ENCODE assay signal across 7 cellular contexts in genomic region chr17:7477392-7478275, GRCh38. TPM values are rescaled to one million over a fixed set of nuclear protein-coding genes. Genes with fewer than 3 reads are reported as not detected.
DNase-seq lines count a peak whose midpoint lies in the region; ATAC-seq, FAIRE-seq and TF ChIP-seq lines count a peak whose summit lies in the region.

No MANE protein-coding gene starts in this region.

- H4K20me1 ChIP-seq in endothelial cell of umbilical vein (replicated peaks; ENCODE audit: control insufficient read depth, extremely low read depth, insufficient read depth, low read length): no peaks in the 10 kb centered on the region

- H3K27ac ChIP-seq in endothelial cell of umbilical vein (ENCODE audit: insufficient read depth, low read depth, low read length): no peak overlapping the region
- peak overlapping the region; percentile 95 to 100 (median 99) for H3K27ac ChIP-seq in transverse colon

- peak overlapping the region; percentile 80 for H3K4me2 ChIP-seq in endothelial cell of umbilical vein (ENCODE audit: insufficient read depth, low read length)

- FAIRE-seq in endothelial cell of umbilical vein (lab: Jason Lieb, UNC): peak; percentile 64

- peaks cover 58% of the 10 kb centered on the region for H3K79me2 ChIP-seq in endothelial cell of umbilical vein (ENCODE audit: control insufficient read depth, insufficient read depth, low read length)

- H3K4me1 ChIP-seq in endothelial cell of umbilical vein (ENCODE audit: control insufficient read depth, extremely low read depth, insufficient read depth, low read length): peaks cover 34% of the 10 kb centered on the region
- H3K4me1 ChIP-seq in mononuclear cell (ENCODE audit: insufficient read depth, low read length): peaks cover 61% of the 10 kb centered on the region
- H3K4me1 ChIP-seq in transverse colon: peaks cover 17 to 42% (median 30%) of the 10 kb centered on the region in 4 donors

- H3K9me3 Mint-ChIP-seq in HFFc6: no peaks in the 10 kb centered on the region
- no peaks in the 10 kb centered on the region for H3K9me3 Mint-ChIP-seq in activated B cell treated with CpG ODN at 0.5 μM for 24 hours

- no peak for TF ChIP-seq EP300 in transverse colon (IDR thresholded peaks at IDR 0.05; ENCODE audit: low read depth)

- no peaks in the 10 kb centered on the region for H3K9me3 ChIP-seq in endothelial cell of umbilical vein (replicated peaks; ENCODE audit: control insufficient read depth, insufficient read depth, low read length)
- H3K9me3 ChIP-seq in mononuclear cell (ENCODE audit: low read depth, low read length): no peaks in the 10 kb centered on the region
- no peaks in the 10 kb centered on the region for H3K9me3 ChIP-seq in transverse colon

- no peaks in the 10 kb centered on the region for H3K36me3 ChIP-seq in endothelial cell of umbilical vein (ENCODE audit: control insufficient read depth in 2 of 2, extremely low read depth in 1 of 2, insufficient read depth in 2 of 2, low read length in 2 of 2)
- no peaks in the 10 kb centered on the region for H3K36me3 ChIP-seq in transverse colon

- no peaks in the 10 kb centered on the region for H3K9me1 ChIP-seq in endothelial cell of umbilical vein (replicated peaks; ENCODE audit: control insufficient read depth, extremely low read depth, insufficient read depth, low read length)

- H3K27me3 Mint-ChIP-seq in HFFc6 (ENCODE audit: insufficient read depth) (peaks cover 6% of the 10 kb centered on the region; the same call in 1 of the 2 replicates), activated B cell treated with CpG ODN at 0.5 μM for 24 hours (no peaks in the 10 kb centered on the region)

- no peaks in the 10 kb centered on the region for H3K27me3 ChIP-seq in endothelial cell of umbilical vein (ENCODE audit: control insufficient read depth in 2 of 2, insufficient read depth in 2 of 2, low read length in 2 of 2)
- no peaks in the 10 kb centered on the region for H3K27me3 ChIP-seq in mononuclear cell (ENCODE audit: insufficient read depth, low read length)
- H3K27me3 ChIP-seq in transverse colon: no peaks in the 10 kb centered on the region

- H3K4me3 ChIP-seq in endothelial cell of umbilical vein (replicated peaks in 1 of 3; ENCODE audit: insufficient read depth in 1 of 3, low read depth in 1 of 3, low read length in 3 of 3): peak overlapping the region in 2 of 3 experiments; percentile 71 to 91
- H3K4me3 ChIP-seq in mononuclear cell (ENCODE audit: low read length): peak overlapping the region; percentile 65
- peak overlapping the region; percentile 70 to 100 (median 94) for H3K4me3 ChIP-seq in transverse colon

- H3K36me3 Mint-ChIP-seq in HFFc6 (ENCODE audit: low read depth): peaks cover 8% of the 10 kb centered on the region
- peaks cover 4% of the 10 kb centered on the region for H3K36me3 Mint-ChIP-seq in activated B cell treated with CpG ODN at 0.5 μM for 24 hours (ENCODE audit: low read depth)

- dilution Hi-C loops in endothelial cell of umbilical vein (cut with MboI; ENCODE audit: extremely low pct_ligation_motif_present, low sequenced_read_pairs): no loop called here

- CTCF ChIA-PET in activated B cell treated with CpG ODN at 0.5 μM for 24 hours (lab: Charles Lee) (no interaction called here), endothelial cell of umbilical vein (lab: Charles Lee) (interaction anchor here (1.0 to 3.0 kb wide), 9 partner anchors 9 to 122 kb away, joined by 3 to 21 read pairs (median 3); partner anchors contain the start of gene TMEM256)

- peak overlapping the region; percentile 96 for H3K4me3 Mint-ChIP-seq in HFFc6
- peak overlapping the region; percentile 88 for H3K4me3 Mint-ChIP-seq in activated B cell treated with CpG ODN at 0.5 μM for 24 hours

- intact Hi-C loops in activated B cell treated with CpG ODN at 0.5 μM for 24 hours (cut with micrococcal nuclease): no loop called here
- intact Hi-C loops in endothelial cell of umbilical vein (cut with micrococcal nuclease): no loop called here
- intact Hi-C loops in transverse colon (cut with DNase I; ENCODE audit: low total_unique reads): no loop called here

- H3K27ac Mint-ChIP-seq in HFFc6 (peak overlapping the region; percentile 96), activated B cell treated with CpG ODN at 0.5 μM for 24 hours (peak overlapping the region; percentile 79)

- TF ChIP-seq POLR2A in endothelial cell of umbilical vein (IDR thresholded peaks at IDR 0.05; ENCODE audit: low read depth, low read length) (no peak), transverse colon (IDR thresholded peaks at IDR 0.05) (no peak)

- in situ Hi-C loops in transverse colon (cut with MboI; ENCODE audit: low pct_ligation_motif_present in 1 of 4, low pct_unique_long_range_greater_than_20kb in 1 of 4, low sequenced_read_pairs in 3 of 4): no loop called here

- BruUV-seq in endothelial cell of umbilical vein (replicated peaks; lab: Mats Ljungman, UMichigan): no TSS peak

- WGBS in transverse colon (ENCODE audit: low coverage in 1 of 2), 2 donors: 69% methylated on average over 26 of the region's 26 CpGs; no CpG with 5 or more reads in 1 of the 2 donors

- no peak overlapping the region for H2AFZ ChIP-seq in endothelial cell of umbilical vein (ENCODE audit: low read depth, low read length)

- POLR2A ChIA-PET in activated B cell treated with CpG ODN at 0.5 μM for 24 hours (lab: Charles Lee): interaction anchor here (0.6 to 5.6 kb wide), 7 partner anchors 10 to 209 kb away, joined by 3 to 45 read pairs (median 5); partner anchors contain the start of genes MPDU1, TMEM102, TP53 and WRAP53
- POLR2A ChIA-PET in endothelial cell of umbilical vein (lab: Charles Lee): no interaction called here

- H3K4me1 Mint-ChIP-seq in HFFc6 (ENCODE audit: low read depth): peaks cover 61% of the 10 kb centered on the region
- peaks cover 62% of the 10 kb centered on the region for H3K4me1 Mint-ChIP-seq in activated B cell treated with CpG ODN at 0.5 μM for 24 hours

- peak; percentile 84 for DNase-seq in HFFc6
- no peak for DNase-seq in activated B cell treated with CpG ODN at 0.5 μM for 24 hours
- DNase-seq in endothelial cell of umbilical vein (ENCODE audit: low read depth, low spot score): peak; percentile 29
- DNase-seq in transverse colon: peak; percentile 28
- no peak for DNase-seq in COLO668 (lab: John Stamatoyannopoulos, UW; ENCODE audit: unreplicated experiment)

- H3K9ac ChIP-seq in endothelial cell of umbilical vein (replicated peaks; ENCODE audit: extremely low read depth, insufficient read depth, low read length): no peak overlapping the region

- TF ChIP-seq CTCF in HFFc6 (IDR thresholded peaks at IDR 0.05): no peak
- no peak for TF ChIP-seq CTCF in activated B cell treated with CpG ODN at 0.5 μM for 24 hours (IDR thresholded peaks at IDR 0.05)
- no peak for TF ChIP-seq CTCF in endothelial cell of umbilical vein (IDR thresholded peaks at IDR 0.05; ENCODE audit: extremely low read depth in 1 of 2, insufficient read depth in 1 of 2, low read depth in 1 of 2, low read length in 2 of 2)
- TF ChIP-seq CTCF in transverse colon (IDR thresholded peaks at IDR 0.05): no peak

- ATAC-seq in activated B cell treated with CpG ODN at 0.5 μM for 24 hours (ENCODE audit: low read depth) (no peak), GM21367 (IDR thresholded peaks at IDR 0.05; ENCODE audit: unreplicated experiment) (no peak)

RNA-seq across cellular contexts. Expression of gene ZBTB4, which starts 1.8 kb away (rescaled TPM):
- 10 to 100 TPM; 62.7 to 75.9 (median 68.6) TPM for total RNA-seq in HFFc6 (2021; fragmentation: NEBNext Ultra II Directional; extraction: Animal tissue kit (Norgen Biotek cat#: 25700))
- total RNA-seq in activated B cell treated with CpG ODN at 0.5 μM for 24 hours (28.8 and 30.5 TPM in 2 replicates), endothelial cell of umbilical vein (26.5 and 27.4 TPM in 2 replicates), mononuclear cell (30.9 TPM), transverse colon (10 to 100 TPM; 18.3 to 48.6 (median 23.2) TPM)
- 15.1 and 15.7 TPM in 2 replicates for polyA plus RNA-seq in endothelial cell of umbilical vein
- 9.4 and 11.8 TPM in 2 replicates for polyA plus RNA-seq in endothelial cell of umbilical vein (2011; cell fraction: cytosol; rRNA removed)
- 18.0 and 18.5 TPM in 2 replicates for polyA plus RNA-seq in endothelial cell of umbilical vein (2011; cell fraction: nucleus; rRNA removed)
- 20.6 and 25.2 TPM in 2 replicates for polyA plus RNA-seq in endothelial cell of umbilical vein (2012)
- polyA minus RNA-seq in endothelial cell of umbilical vein: 29.2 and 30.0 TPM in 2 replicates
- polyA minus RNA-seq in endothelial cell of umbilical vein (2011; cell fraction: cytosol; rRNA and poly(A)+ RNA removed): 11.8 TPM
- polyA minus RNA-seq in endothelial cell of umbilical vein (2011; cell fraction: nucleus; rRNA and poly(A)+ RNA removed): 12.3 and 15.1 TPM in 2 replicates

RNA-seq across cellular contexts. Expression of gene SLC35G6, which starts 3.6 kb away (rescaled TPM):
- total RNA-seq in HFFc6 (2021; fragmentation: NEBNext Ultra II Directional; extraction: Animal tissue kit (Norgen Biotek cat#: 25700)): not detected
- total RNA-seq in activated B cell treated with CpG ODN at 0.5 μM for 24 hours (not detected in 2 replicates), endothelial cell of umbilical vein (not detected in 2 replicates), mononuclear cell (not detected), transverse colon (not detected)
- polyA plus RNA-seq in endothelial cell of umbilical vein: not detected in 2 replicates
- polyA plus RNA-seq in endothelial cell of umbilical vein (2011; cell fraction: cytosol; rRNA removed): not detected in 2 replicates
- polyA plus RNA-seq in endothelial cell of umbilical vein (2011; cell fraction: nucleus; rRNA removed): not detected in 2 replicates
- polyA plus RNA-seq in endothelial cell of umbilical vein (2012): 0.16 TPM in 1 of 2 replicates, not detected in the other
- not detected in 2 replicates for polyA minus RNA-seq in endothelial cell of umbilical vein
- polyA minus RNA-seq in endothelial cell of umbilical vein (2011; cell fraction: cytosol; rRNA and poly(A)+ RNA removed): not detected
- polyA minus RNA-seq in endothelial cell of umbilical vein (2011; cell fraction: nucleus; rRNA and poly(A)+ RNA removed): not detected in 2 replicates

RNA-seq across cellular contexts. Expression of gene POLR2A, which starts 6.5 kb away (rescaled TPM):
- 100 to 1,000 TPM; 111 to 127 (median 118) TPM for total RNA-seq in HFFc6 (2021; fragmentation: NEBNext Ultra II Directional; extraction: Animal tissue kit (Norgen Biotek cat#: 25700))
- total RNA-seq in activated B cell treated with CpG ODN at 0.5 μM for 24 hours: 148 and 162 TPM in 2 replicates
- 145 and 151 TPM in 2 replicates for total RNA-seq in endothelial cell of umbilical vein
- polyA plus RNA-seq in endothelial cell of umbilical vein: 25.1 and 45.9 TPM in 2 replicates
- 26.0 and 30.8 TPM in 2 replicates for polyA plus RNA-seq in endothelial cell of umbilical vein (2011; cell fraction: cytosol; rRNA removed)
- polyA plus RNA-seq in endothelial cell of umbilical vein (2011; cell fraction: nucleus; rRNA removed): 107 and 129 TPM in 2 replicates
- polyA plus RNA-seq in endothelial cell of umbilical vein (2012): 70.9 and 97.1 TPM in 2 replicates
- 213 and 226 TPM in 2 replicates for polyA minus RNA-seq in endothelial cell of umbilical vein
- 88.7 TPM for polyA minus RNA-seq in endothelial cell of umbilical vein (2011; cell fraction: cytosol; rRNA and poly(A)+ RNA removed)
- 158 and 169 TPM in 2 replicates for polyA minus RNA-seq in endothelial cell of umbilical vein (2011; cell fraction: nucleus; rRNA and poly(A)+ RNA removed)
- total RNA-seq in mononuclear cell: 174 TPM
- 100 to 1,000 TPM in 3 of 4 donors, 10 to 100 TPM in 1; 91.3 to 321 (median 127) TPM for total RNA-seq in transverse colon

RNA-seq across cellular contexts. Expression of gene CHRNB1, which starts 32.8 kb away (rescaled TPM):
- total RNA-seq in HFFc6 (2021; fragmentation: NEBNext Ultra II Directional; extraction: Animal tissue kit (Norgen Biotek cat#: 25700)): 1 to 10 TPM; 2.0 to 2.8 (median 2.4) TPM
- total RNA-seq in activated B cell treated with CpG ODN at 0.5 μM for 24 hours: 5.9 and 6.0 TPM in 2 replicates
- total RNA-seq in endothelial cell of umbilical vein: 5.4 and 5.6 TPM in 2 replicates
- polyA plus RNA-seq in endothelial cell of umbilical vein: 9.3 and 9.6 TPM in 2 replicates
- polyA plus RNA-seq in endothelial cell of umbilical vein (2011; cell fraction: cytosol; rRNA removed): 9.6 and 9.9 TPM in 2 replicates
- polyA plus RNA-seq in endothelial cell of umbilical vein (2011; cell fraction: nucleus; rRNA removed): 2.8 and 3.2 TPM in 2 replicates
- polyA plus RNA-seq in endothelial cell of umbilical vein (2012): 3.7 and 5.6 TPM in 2 replicates
- 7.7 and 8.9 TPM in 2 replicates for polyA minus RNA-seq in endothelial cell of umbilical vein
- not detected for polyA minus RNA-seq in endothelial cell of umbilical vein (2011; cell fraction: cytosol; rRNA and poly(A)+ RNA removed)
- 0.82 and 1.9 TPM in 2 replicates for polyA minus RNA-seq in endothelial cell of umbilical vein (2011; cell fraction: nucleus; rRNA and poly(A)+ RNA removed)
- 3.3 TPM for total RNA-seq in mononuclear cell
- 10 to 100 TPM in 1 of 4 donors, 1 to 10 TPM in 2, not detected in 1; 5.8 to 10.3 (median 8.9) TPM for total RNA-seq in transverse colon

RNA-seq across cellular contexts. Expression of gene FGF11, which starts 38.3 kb away (rescaled TPM):
- under 1 TPM in 3 of 6 experiments, not detected in 3; 0.10 to 0.31 (median 0.24) TPM for total RNA-seq in HFFc6 (2021; fragmentation: NEBNext Ultra II Directional; extraction: Animal tissue kit (Norgen Biotek cat#: 25700))
- total RNA-seq in activated B cell treated with CpG ODN at 0.5 μM for 24 hours (1.3 and 2.8 TPM in 2 replicates), endothelial cell of umbilical vein (1.8 TPM in 1 of 2 replicates, not detected in the other), mononuclear cell (0.21 TPM), transverse colon (1 to 10 TPM in 3 of 4 donors, not detected in 1; 1.6 to 2.4 (median 1.9) TPM)
- 0.70 and 0.92 TPM in 2 replicates for polyA plus RNA-seq in endothelial cell of umbilical vein
- polyA plus RNA-seq in endothelial cell of umbilical vein (2011; cell fraction: cytosol; rRNA removed): 0.34 and 0.52 TPM in 2 replicates
- polyA plus RNA-seq in endothelial cell of umbilical vein (2011; cell fraction: nucleus; rRNA removed): 2.6 and 4.2 TPM in 2 replicates
- polyA plus RNA-seq in endothelial cell of umbilical vein (2012): 0.63 and 1.2 TPM in 2 replicates
- polyA minus RNA-seq in endothelial cell of umbilical vein: 0.81 and 1.6 TPM in 2 replicates
- polyA minus RNA-seq in endothelial cell of umbilical vein (2011; cell fraction: cytosol; rRNA and poly(A)+ RNA removed): 0.92 TPM
- polyA minus RNA-seq in endothelial cell of umbilical vein (2011; cell fraction: nucleus; rRNA and poly(A)+ RNA removed): 0.87 TPM in 1 of 2 replicates, not detected in the other

Comparison
In these comparisons a context has a peak if more than half of its experiments do, and no peak if none do; other contexts are left out.
1. DNase-seq: peak in HFFc6 (single experiment), endothelial cell of umbilical vein (single experiment) and transverse colon (single experiment); none in activated B cell treated with CpG ODN at 0.5 μM for 24 hours (single experiment) and COLO668 (single experiment).
2. Peak in every context shown above with its lines, with median percentiles within 50 percentile points of each other: H3K4me3 ChIP-seq.